1 cellular context compared by ENCODE assay signal in genomic region chr1:228486596-228487335, GRCh38.
TF ChIP-seq lines count a peak whose summit lies in the region.

No MANE protein-coding gene starts in this region.

TF ChIP-seq in WTC11, 78 proteins besides CTCF, POLR2A, EP300 and RAD21 (continued from another document and continues in another):
- TF ChIP-seq ZNF138 (CRISPR knock-in tag; conservative IDR thresholded peaks at IDR 0.05) (no peak), OVOL2 (CRISPR knock-in tag; IDR thresholded peaks at IDR 0.05; ENCODE audit: borderline replicate concordance) (no peak), ATF3 (CRISPR knock-in tag; conservative IDR thresholded peaks at IDR 0.05) (no peak; the same call in 1 of the 2 replicates), ZNF219 (CRISPR knock-in tag; IDR thresholded peaks at IDR 0.05; ENCODE audit: borderline replicate concordance) (peak; percentile 86; the same call in 1 of the 2 replicates), ZNF416 (CRISPR knock-in tag; IDR thresholded peaks at IDR 0.05) (no peak), E2F5 (CRISPR knock-in tag; IDR thresholded peaks at IDR 0.05) (peak; percentile 66), ARID4B (CRISPR knock-in tag; IDR thresholded peaks at IDR 0.05; ENCODE audit: borderline replicate concordance) (peak; percentile 85; the same call in 1 of the 2 replicates), NR2C2 (CRISPR knock-in tag; IDR thresholded peaks at IDR 0.05) (no peak), ZNF532 (CRISPR knock-in tag; IDR thresholded peaks at IDR 0.05; ENCODE audit: borderline replicate concordance) (no peak), MLX (CRISPR knock-in tag; IDR thresholded peaks at IDR 0.05) (no peak), ZNF671 (CRISPR knock-in tag; IDR thresholded peaks at IDR 0.05) (no peak), ZSCAN18 (CRISPR knock-in tag; IDR thresholded peaks at IDR 0.05) (no peak), NFE2L1 (CRISPR knock-in tag; IDR thresholded peaks at IDR 0.05) (peak; percentile 93), USF1 (CRISPR knock-in tag; IDR thresholded peaks at IDR 0.05) (peak; percentile 74; the same call in 1 of the 2 replicates), SP1 (CRISPR knock-in tag; conservative IDR thresholded peaks at IDR 0.05) (peak; percentile 92), ZNF232 (CRISPR knock-in tag; IDR thresholded peaks at IDR 0.05) (no peak), IRF2 (CRISPR knock-in tag; IDR thresholded peaks at IDR 0.05; ENCODE audit: borderline replicate concordance, low read depth) (no peak), ATF6 (CRISPR knock-in tag; IDR thresholded peaks at IDR 0.05) (no peak), SOX15 (CRISPR knock-in tag; IDR thresholded peaks at IDR 0.05) (no peak), E2F4 (CRISPR knock-in tag; IDR thresholded peaks at IDR 0.05; ENCODE audit: borderline replicate concordance, low read depth) (peak; percentile 67; the same call in 1 of the 2 replicates), NFYB (CRISPR knock-in tag; conservative IDR thresholded peaks at IDR 0.05; ENCODE audit: low read depth) (peak; percentile 32), ZNF317 (CRISPR knock-in tag; IDR thresholded peaks at IDR 0.05; ENCODE audit: borderline replicate concordance, low read depth) (no peak), AFF4 (CRISPR knock-in tag; IDR thresholded peaks at IDR 0.05; ENCODE audit: borderline replicate concordance) (no peak), TEAD1 (CRISPR knock-in tag; IDR thresholded peaks at IDR 0.05) (peak; percentile 88), FOXP4 (CRISPR knock-in tag; IDR thresholded peaks at IDR 0.05) (peak; percentile 97), RELA (CRISPR knock-in tag; IDR thresholded peaks at IDR 0.05; ENCODE audit: borderline replicate concordance) (no peak), SMAD3 (CRISPR knock-in tag; IDR thresholded peaks at IDR 0.05; ENCODE audit: borderline replicate concordance) (peak; percentile 69), HMGA2 (CRISPR knock-in tag; IDR thresholded peaks at IDR 0.05) (peak; percentile 2; the same call in 1 of the 2 replicates), SMAD4 (CRISPR knock-in tag; IDR thresholded peaks at IDR 0.05) (0 out of 2 replicates have a peak, but pooled peaks have one; percentile 26)
